Comparison of ENCODE assay signal across 8 cellular contexts in genomic region chr18:34787931-34788532, GRCh38.
DNase-seq lines count a peak whose midpoint lies in the region; ATAC-seq and TF ChIP-seq lines count a peak whose summit lies in the region.

No MANE protein-coding gene starts in this region.

- H3K36me3 Mint-ChIP-seq in activated B cell treated with CpG ODN at 0.5 μM for 24 hours (ENCODE audit: low read depth), result no peaks in the 10 kb centered on the region

- ATAC-seq in GM19023 (IDR thresholded peaks at IDR 0.05; ENCODE audit: unreplicated experiment) (peak; percentile 72), HG03159 (IDR thresholded peaks at IDR 0.05; ENCODE audit: unreplicated experiment) (peak; percentile 89), activated B cell treated with CpG ODN at 0.5 μM for 24 hours (ENCODE audit: low read depth) (peak; percentile 52), omental fat pad (ENCODE audit: low FRiP score) (no peak)

- H3K27ac Mint-ChIP-seq in activated B cell treated with CpG ODN at 0.5 μM for 24 hours, result no peak overlapping the region

- H3K9me3 Mint-ChIP-seq in activated B cell treated with CpG ODN at 0.5 μM for 24 hours, result peaks cover 6% of the 10 kb centered on the region

- DNase-seq in COLO668 (lab: John Stamatoyannopoulos, UW; ENCODE audit: unreplicated experiment), result peak; percentile 72
- peak; percentile 67 for DNase-seq in NCI-H2196 (lab: John Stamatoyannopoulos, UW; ENCODE audit: unreplicated experiment)
- DNase-seq in activated B cell treated with CpG ODN at 0.5 μM for 24 hours, result no peak
- peak; percentile 62 for DNase-seq in fibroblast of the conjunctiva (ENCODE audit: low read depth)
- DNase-seq in omental fat pad (ENCODE audit: low spot score), result no peak
- no peak for DNase-seq in 8988T

- peaks cover 4% of the 10 kb centered on the region for H3K27me3 Mint-ChIP-seq in activated B cell treated with CpG ODN at 0.5 μM for 24 hours

- CTCF ChIA-PET in activated B cell treated with CpG ODN at 0.5 μM for 24 hours (lab: Charles Lee), result interaction anchor here (0.7 to 2.9 kb wide), 6 partner anchors 10 to 665 kb away, joined by 3 to 15 read pairs (median 4); no protein-coding TSS in a partner anchor

- POLR2A ChIA-PET in activated B cell treated with CpG ODN at 0.5 μM for 24 hours (lab: Charles Lee), result no interaction called here

- no peaks in the 10 kb centered on the region for H3K4me1 Mint-ChIP-seq in activated B cell treated with CpG ODN at 0.5 μM for 24 hours

- peak; percentile 63 for TF ChIP-seq CTCF in activated B cell treated with CpG ODN at 0.5 μM for 24 hours (IDR thresholded peaks at IDR 0.05)
- peak in 2 of 3 donors; percentile 33 to 50 for TF ChIP-seq CTCF in omental fat pad (IDR thresholded peaks at IDR 0.05)

- intact Hi-C loops in activated B cell treated with CpG ODN at 0.5 μM for 24 hours (cut with micrococcal nuclease), result loop anchor here (1.0 to 5.0 kb wide), 3 partner anchors 127 to 1556 kb away; no protein-coding TSS in a partner anchor

- no peak overlapping the region for H3K4me3 Mint-ChIP-seq in activated B cell treated with CpG ODN at 0.5 μM for 24 hours

Comparison
In these comparisons a context has a peak if more than half of its experiments do, and no peak if none do; other contexts are left out.
1. DNase-seq: peak in COLO668 (single experiment), NCI-H2196 (single experiment) and fibroblast of the conjunctiva (single experiment); none in activated B cell treated with CpG ODN at 0.5 μM for 24 hours (single experiment), omental fat pad (single experiment) and 8988T (single experiment).